ENCODE assay signal across 15 cellular contexts in genomic region chr5:97528941-97529340, GRCh38.
A peak's percentile ranks its signal among the peaks of the same experiment; 100 is the strongest.
DNase-seq lines count a peak whose midpoint lies in the region; ATAC-seq and TF ChIP-seq lines count a peak whose summit lies in the region.
"Had no signal": no experiment of that assay in that cellular context is flagged by ENCODE, and none has a peak within 500 bp of the region (broad histone marks: within the 10 kb centered on the region; RNA-seq: fewer than 3 reads in every experiment).

No MANE protein-coding gene starts in this region.

- no peak for TF ChIP-seq CTCF in astrocyte of the cerebellum (IDR thresholded peaks at IDR 0.05; ENCODE audit: low read depth, low read length, missing control alignments)
- TF ChIP-seq CTCF in uterus (IDR thresholded peaks at IDR 0.05): no peak
- no peak for TF ChIP-seq CTCF in GM10248 (IDR thresholded peaks at IDR 0.05; ENCODE audit: control extremely low read depth, extremely low read depth, low read depth, missing control alignments)

- TF ChIP-seq POLR2A in uterus (IDR thresholded peaks at IDR 0.05) (no peak), GM18505 (IDR thresholded peaks at IDR 0.05; ENCODE audit: borderline replicate concordance, extremely low read depth, insufficient read depth, insufficient read length) (no peak)

- H3K27me3 ChIP-seq in uterus: no peaks in the 10 kb centered on the region
- H3K27me3 ChIP-seq: SJSA1 had no signal

- no peaks in the 10 kb centered on the region for H3K36me3 ChIP-seq in uterus
- H3K36me3 ChIP-seq: SJSA1 had no signal

- no peak overlapping the region for H3K27ac ChIP-seq in uterus
- H3K27ac ChIP-seq: SJSA1 had no signal

- intact Hi-C loops in uterus (cut with DNase I; ENCODE audit: low total_unique reads): no loop called here

- peak; percentile 45 for DNase-seq in COR-L47 (lab: John Stamatoyannopoulos, UW)
- DNase-seq in M059J (ENCODE audit: low read depth): peak; percentile 22
- DNase-seq in astrocyte of the cerebellum (ENCODE audit: low read depth): peak; percentile 12
- peak; percentile 45 for DNase-seq in iris pigment epithelial cell (ENCODE audit: low read depth)
- no peak for DNase-seq in uterus
- DNase-seq in GM10248 (ENCODE audit: extremely low spot score): no peak
- DNase-seq: activated naive CD4-positive, alpha-beta T cell treated with Interleukin-2 at 50 U/mL for 16 hours; CD4-positive, alpha-beta memory T cell; glutamatergic neuron; NCI-H146; nephron progenitor cell had no signal

- in situ Hi-C loops in astrocyte of the cerebellum (cut with HindIII; ENCODE audit: low sequenced_read_pairs): no loop called here

- CTCF ChIA-PET in GM10248 (lab: Yijun Ruan, JAX): interaction anchor here (1.8 kb wide), 1 partner anchor 231 kb away, joined by 5 read pairs; no protein-coding TSS in a partner anchor

- ATAC-seq in GM18505 (IDR thresholded peaks at IDR 0.05; ENCODE audit: unreplicated experiment): no peak
- no peak for ATAC-seq in HG02938 (IDR thresholded peaks at IDR 0.05; ENCODE audit: unreplicated experiment)
- ATAC-seq: left lobe of liver had no signal

- no peaks in the 10 kb centered on the region for H3K9me3 ChIP-seq in uterus

- POLR2A ChIA-PET in GM10248 (lab: Yijun Ruan, JAX): no interaction called here

- H3K4me3 ChIP-seq in astrocyte of the cerebellum (ENCODE audit: low read depth, low read length) (no peak overlapping the region), uterus (no peak overlapping the region)
- H3K4me3 ChIP-seq: SJSA1 had no signal

- H3K4me1 ChIP-seq in uterus: no peaks in the 10 kb centered on the region
- H3K4me1 ChIP-seq: SJSA1 had no signal

Comparison
In these comparisons a context has a peak if more than half of its experiments do, and no peak if none do; other contexts are left out.
1. DNase-seq: peak in COR-L47 (single experiment), M059J (single experiment), astrocyte of the cerebellum (single experiment) and iris pigment epithelial cell (single experiment); none in uterus (0 of 2) and GM10248 (single experiment).